27 cellular contexts compared by ENCODE assay signal in genomic region chr1:69328186-69328585, GRCh38.
"Had no signal": no experiment of that assay in that cellular context is flagged by ENCODE, and none has a peak within 500 bp of the region (broad histone marks: within the 10 kb centered on the region; RNA-seq: fewer than 3 reads in every experiment).

No MANE protein-coding gene starts in this region.

- FAIRE-seq: colon, kidney, pancreas had no signal

- H3K36me3 ChIP-seq: gastroesophageal sphincter, heart left ventricle, pancreas, right atrium auricular region, suprapubic skin, transverse colon, vagina had no signal

- H3K4me3 Mint-ChIP-seq: naive thymus-derived CD8-positive, alpha-beta T cell; nephron progenitor cell; stimulated activated naive CD8-positive, alpha-beta T cell treated with anti-CD3 and anti-CD28 coated beads, Interleukin-15, amount 100 ng/mL, for 72 hours had no signal

- H3K27me3 Mint-ChIP-seq: naive thymus-derived CD8-positive, alpha-beta T cell; stimulated activated naive CD8-positive, alpha-beta T cell treated with anti-CD3 and anti-CD28 coated beads, Interleukin-15, amount 100 ng/mL, for 72 hours had no signal

- ATAC-seq: esophagus mucosa; gastroesophageal sphincter; heart left ventricle; left lobe of liver; naive thymus-derived CD8-positive, alpha-beta T cell; pancreas; sciatic nerve; stimulated activated naive CD8-positive, alpha-beta T cell treated with anti-CD3 and anti-CD28 coated beads, Interleukin-15, amount 100 ng/mL, for 72 hours had no signal

- H2AFZ ChIP-seq: hepatocyte had no signal

- H3K4me3 ChIP-seq: dorsolateral prefrontal cortex, gastroesophageal sphincter, heart left ventricle, hepatocyte, pancreas, right atrium auricular region, smooth muscle cell, suprapubic skin, transverse colon, vagina had no signal

- H3K4me1 Mint-ChIP-seq: naive thymus-derived CD8-positive, alpha-beta T cell; nephron progenitor cell; stimulated activated naive CD8-positive, alpha-beta T cell treated with anti-CD3 and anti-CD28 coated beads, Interleukin-15, amount 100 ng/mL, for 72 hours had no signal

- H3K79me2 ChIP-seq: hepatocyte had no signal

- DNase-seq: dorsolateral prefrontal cortex; effector CD4-positive, alpha-beta T cell; foreskin fibroblast; heart left ventricle; kidney; naive thymus-derived CD8-positive, alpha-beta T cell; nephron progenitor cell; occipital lobe; pancreas; stimulated activated CD4-positive, alpha-beta T cell treated with anti-CD3 and anti-CD28 coated beads, Interleukin-12 subunit alpha, Interleukin-12 subunit beta, amount 100 ng/mL, for 4 hours; stimulated activated CD4-positive, alpha-beta T cell treated with anti-CD3 and anti-CD28 coated beads, Interleukin-1b, Interleukin-23, amount 100 ng/mL, for 48 hours; stimulated activated CD4-positive, alpha-beta T cell treated with anti-CD3 and anti-CD28 coated beads, Interleukin-4, amount 100 ng/mL, for 1 hour; stimulated activated CD8-positive, alpha-beta memory T cell treated with anti-CD3 and anti-CD28 coated beads, Interleukin-4, amount 100 ng/mL, for 48 hours; stimulated activated naive CD4-positive, alpha-beta T cell; stimulated activated naive CD8-positive, alpha-beta T cell treated with anti-CD3 and anti-CD28 coated beads, Interleukin-15, amount 100 ng/mL, for 72 hours; transverse colon had no signal

- H3K27ac ChIP-seq: dorsolateral prefrontal cortex, epithelial cell of prostate, gastroesophageal sphincter, heart left ventricle, hepatocyte, pancreas, right atrium auricular region, suprapubic skin, transverse colon, vagina had no signal

- H3K4me1 ChIP-seq: gastroesophageal sphincter, heart left ventricle, pancreas, right atrium auricular region, suprapubic skin, transverse colon, vagina had no signal

- H3K9me3 ChIP-seq: pancreas, transverse colon, vagina had no signal

- H3K36me3 Mint-ChIP-seq: naive thymus-derived CD8-positive, alpha-beta T cell had no signal

- H3K4me2 ChIP-seq: hepatocyte, smooth muscle cell had no signal

- H3K27me3 ChIP-seq: dorsolateral prefrontal cortex, gastroesophageal sphincter, heart left ventricle, hepatocyte, pancreas, right atrium auricular region, suprapubic skin, transverse colon, vagina had no signal

- H3K27ac Mint-ChIP-seq: naive thymus-derived CD8-positive, alpha-beta T cell; nephron progenitor cell; stimulated activated naive CD8-positive, alpha-beta T cell treated with anti-CD3 and anti-CD28 coated beads, Interleukin-15, amount 100 ng/mL, for 72 hours had no signal
